ENCODE assay signal across 21 cellular contexts in the genomic region with DNA sequence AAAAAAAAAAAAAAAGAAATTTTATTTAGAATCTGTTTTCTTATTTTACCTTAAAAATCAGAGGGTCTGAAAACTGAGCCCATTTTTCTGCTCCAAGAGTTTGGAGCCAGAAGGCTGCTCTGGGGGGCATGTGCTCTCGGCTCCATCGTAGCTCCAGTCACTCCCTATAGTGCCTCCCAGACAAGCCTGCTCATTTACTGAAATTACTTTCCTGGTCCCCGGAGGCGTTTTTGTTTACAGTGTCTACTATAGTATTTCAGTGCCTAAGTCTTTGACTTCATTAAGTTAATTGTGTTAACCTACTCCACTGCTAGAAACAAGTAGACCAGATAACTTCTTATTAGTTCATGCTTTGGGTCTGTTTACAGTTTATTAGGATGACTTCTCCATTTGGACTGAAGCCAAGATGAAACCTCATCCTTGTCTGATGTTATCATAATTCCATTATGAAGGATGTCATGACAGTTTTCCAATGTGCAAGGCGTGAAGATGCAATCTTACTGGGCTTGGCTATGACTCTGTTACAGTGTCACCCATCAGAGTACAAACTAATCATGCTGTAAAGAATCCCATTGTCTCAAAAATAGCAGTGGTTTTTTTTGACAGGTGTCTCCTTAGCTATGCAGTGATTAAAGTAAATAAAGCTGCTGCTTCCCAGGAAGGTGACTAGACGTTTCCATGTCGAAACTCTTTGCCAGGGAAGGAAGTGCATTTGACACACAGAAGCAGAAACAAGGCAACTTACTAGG.
DNase-seq lines count a peak whose midpoint lies in the region; FAIRE-seq and TF ChIP-seq lines count a peak whose summit lies in the region.
"Had no signal": no experiment of that assay in that cellular context is flagged by ENCODE, and none has a peak within 500 bp of the region (broad histone marks: within the 10 kb centered on the region; RNA-seq: fewer than 3 reads in every experiment).

No MANE protein-coding gene starts in this region.

- dilution Hi-C loops in mammary epithelial cell (cut with HindIII; ENCODE audit: low sequenced_read_pairs), result no loop called here

- H3K27ac ChIP-seq in mammary epithelial cell (ENCODE audit: insufficient read depth, low read depth, low read length) (no peak overlapping the region), epithelial cell of prostate (no peak overlapping the region)
- H3K27ac ChIP-seq: psoas muscle, uterus had no signal

- no peak overlapping the region for H2AFZ ChIP-seq in mammary epithelial cell (ENCODE audit: low read depth, low read length)

- no peak overlapping the region for H3K9ac ChIP-seq in mammary epithelial cell (ENCODE audit: insufficient read depth, low read length)

- H3K4me1 Mint-ChIP-seq in MCF 10A (ENCODE audit: insufficient read depth, unreplicated experiment), result no peaks in the 10 kb centered on the region
- no peaks in the 10 kb centered on the region for H3K4me1 Mint-ChIP-seq in activated CD4-positive, alpha-beta memory T cell treated with anti-CD3 and anti-CD28 coated beads, Interleukin-2, amount 10 ng/mL, durations not matched to agents 7 days and 5 days
- H3K4me1 Mint-ChIP-seq: activated naive CD8-positive, alpha-beta T cell treated with anti-CD3 and anti-CD28 coated beads for 36 hours had no signal

- in situ Hi-C loops in mammary epithelial cell (cut with MboI; ENCODE audit: low sequenced_read_pairs in 2 of 2), result no loop called here

- BruUV-seq in mammary epithelial cell (replicated peaks; lab: Mats Ljungman, UMichigan), result no TSS peak
- no TSS peak for BruUV-seq in MCF 10A (replicated peaks; lab: Mats Ljungman, UMichigan)

- TF ChIP-seq CTCF in mammary epithelial cell (conservative IDR thresholded peaks at IDR 0.05 in 1 of 2, IDR thresholded peaks at IDR 0.05 in 1 of 2; ENCODE audit: extremely low read depth in 1 of 2, insufficient read depth in 1 of 2, low read depth in 1 of 2, low read length in 2 of 2) (no peak), MCF 10A (IDR thresholded peaks at IDR 0.05; ENCODE audit: unreplicated experiment) (no peak)

- WGBS in mammary epithelial cell (ENCODE audit: low coverage, missing lambda C conversion rate), result 21% methylated on average over 7 of the region's 7 CpGs

- H3K27me3 Mint-ChIP-seq in MCF 10A (ENCODE audit: insufficient read depth, unreplicated experiment), result no peaks in the 10 kb centered on the region
- H3K27me3 Mint-ChIP-seq in activated CD4-positive, alpha-beta memory T cell treated with anti-CD3 and anti-CD28 coated beads, Interleukin-2, amount 10 ng/mL, durations not matched to agents 7 days and 5 days, result no peaks in the 10 kb centered on the region
- H3K27me3 Mint-ChIP-seq: activated naive CD8-positive, alpha-beta T cell treated with anti-CD3 and anti-CD28 coated beads for 36 hours had no signal

- no peak overlapping the region for H3K4me3 Mint-ChIP-seq in MCF 10A (ENCODE audit: unreplicated experiment)
- no peak overlapping the region for H3K4me3 Mint-ChIP-seq in activated CD4-positive, alpha-beta memory T cell treated with anti-CD3 and anti-CD28 coated beads, Interleukin-2, amount 10 ng/mL, durations not matched to agents 7 days and 5 days
- H3K4me3 Mint-ChIP-seq: activated naive CD8-positive, alpha-beta T cell treated with anti-CD3 and anti-CD28 coated beads for 36 hours; activated T-cell treated with anti-CD3 and anti-CD28 coated beads, Interleukin-2, amount 50 U/mL, for 72 hours; CD8-positive, alpha-beta T cell had no signal

- no peaks in the 10 kb centered on the region for H3K4me1 ChIP-seq in mammary epithelial cell (ENCODE audit: insufficient read depth, low read length)
- H3K4me1 ChIP-seq: psoas muscle, uterus had no signal

- H3K9me3 ChIP-seq in mammary epithelial cell (replicated peaks; ENCODE audit: insufficient read depth, low read length), result peaks cover 23% of the 10 kb centered on the region
- H3K9me3 ChIP-seq: psoas muscle, uterus had no signal

- no peaks in the 10 kb centered on the region for H3K79me2 ChIP-seq in mammary epithelial cell (ENCODE audit: insufficient read depth, low read length)

- H3K9me3 Mint-ChIP-seq in MCF 10A (ENCODE audit: unreplicated experiment), result peaks cover 33% of the 10 kb centered on the region
- peaks cover 4% of the 10 kb centered on the region for H3K9me3 Mint-ChIP-seq in activated CD4-positive, alpha-beta memory T cell treated with anti-CD3 and anti-CD28 coated beads, Interleukin-2, amount 10 ng/mL, durations not matched to agents 7 days and 5 days
- H3K9me3 Mint-ChIP-seq: activated naive CD8-positive, alpha-beta T cell treated with anti-CD3 and anti-CD28 coated beads for 36 hours; CD8-positive, alpha-beta T cell had no signal

- H3K36me3 Mint-ChIP-seq in MCF 10A (ENCODE audit: insufficient read depth, unreplicated experiment), result no peaks in the 10 kb centered on the region
- H3K36me3 Mint-ChIP-seq in activated CD4-positive, alpha-beta memory T cell treated with anti-CD3 and anti-CD28 coated beads, Interleukin-2, amount 10 ng/mL, durations not matched to agents 7 days and 5 days (ENCODE audit: low read depth), result no peaks in the 10 kb centered on the region
- H3K36me3 Mint-ChIP-seq: activated naive CD8-positive, alpha-beta T cell treated with anti-CD3 and anti-CD28 coated beads for 36 hours; CD8-positive, alpha-beta T cell had no signal

- no peak overlapping the region for H3K4me3 ChIP-seq in mammary epithelial cell (replicated peaks in 1 of 3; ENCODE audit: insufficient read depth in 1 of 3, low read depth in 2 of 3, low read length in 3 of 3)
- H3K4me3 ChIP-seq: psoas muscle, uterus had no signal

- no peak for FAIRE-seq in urothelium cell line (lab: Jason Lieb, UNC)

- no peaks in the 10 kb centered on the region for H3K27me3 ChIP-seq in mammary epithelial cell (ENCODE audit: insufficient read depth, low read length)
- H3K27me3 ChIP-seq: uterus had no signal

- POLR2A ChIA-PET in MCF 10A (lab: Yijun Ruan, JAX), result no interaction called here
- POLR2A ChIA-PET in activated CD4-positive, alpha-beta memory T cell treated with anti-CD3 and anti-CD28 coated beads, Interleukin-2, amount 10 ng/mL, durations not matched to agents 7 days and 5 days (lab: Charles Lee), result no interaction called here

- DNase-seq in mammary epithelial cell, result peak; percentile 5
- DNase-seq in MCF 10A (ENCODE audit: unreplicated experiment), result no peak
- peak; percentile 98 for DNase-seq in NCI-H69 (lab: John Stamatoyannopoulos, UW)
- peak; percentile 20 for DNase-seq in epithelial cell of prostate (ENCODE audit: low read depth, low spot score)
- peak; percentile 44 for DNase-seq in urothelium cell line (ENCODE audit: low spot score)
- no peak for DNase-seq in ureter (ENCODE audit: low spot score)
- DNase-seq in activated CD4-positive, alpha-beta memory T cell treated with anti-CD3 and anti-CD28 coated beads, Interleukin-2, amount 10 ng/mL, durations not matched to agents 7 days and 5 days, result no peak
- DNase-seq in DMS114 treated with DMSO at 0.1 percent for 48 hours (lab: John Stamatoyannopoulos, UW; ENCODE audit: unreplicated experiment), result no peak
- DNase-seq: activated CD4-positive, alpha-beta T cell treated with anti-CD3 and anti-CD28 coated beads, Interleukin-2, amount 50 U/mL, for 48 hours; activated naive CD8-positive, alpha-beta T cell treated with anti-CD3 and anti-CD28 coated beads for 36 hours; activated T-cell treated with anti-CD3 and anti-CD28 coated beads, Interleukin-2, amount 50 U/mL, for 72 hours; CD8-positive, alpha-beta T cell; effector CD4-positive, alpha-beta T cell; KBM-7; left colon; NCI-H2081 treated with DMSO at 0.1 percent for 48 hours; psoas muscle; stimulated activated CD4-positive, alpha-beta T cell treated with anti-CD3 and anti-CD28 coated beads, Interleukin-12 subunit alpha, Interleukin-12 subunit beta, amount 100 ng/mL, for 4 hours; stimulated activated naive CD8-positive, alpha-beta T cell treated with anti-CD3 and anti-CD28 coated beads, Interleukin-15, Interleukin-2, amounts not matched to agents 100 U/mL and 50 U/mL, for 24 hours; SW 1271; uterus had no signal

- H4K20me1 ChIP-seq in mammary epithelial cell (ENCODE audit: insufficient read depth, low read length), result no peaks in the 10 kb centered on the region

- CTCF ChIA-PET in mammary epithelial cell (lab: Charles Lee; ENCODE audit: low non-redundant PET) (no interaction called here), MCF 10A (lab: Yijun Ruan, JAX) (interaction anchor here (0.5 kb wide), 1 partner anchor 1623 kb away, joined by 3 read pairs; no protein-coding TSS in a partner anchor)
- CTCF ChIA-PET in activated CD4-positive, alpha-beta memory T cell treated with anti-CD3 and anti-CD28 coated beads, Interleukin-2, amount 10 ng/mL, durations not matched to agents 7 days and 5 days (lab: Charles Lee), result no interaction called here

- no peak overlapping the region for H3K4me2 ChIP-seq in mammary epithelial cell (ENCODE audit: insufficient read depth, low read depth, low read length)

- H3K27ac Mint-ChIP-seq in MCF 10A (ENCODE audit: low read depth, unreplicated experiment), result no peak overlapping the region
- H3K27ac Mint-ChIP-seq in activated CD4-positive, alpha-beta memory T cell treated with anti-CD3 and anti-CD28 coated beads, Interleukin-2, amount 10 ng/mL, durations not matched to agents 7 days and 5 days, result no peak overlapping the region
- H3K27ac Mint-ChIP-seq: activated naive CD8-positive, alpha-beta T cell treated with anti-CD3 and anti-CD28 coated beads for 36 hours; activated T-cell treated with anti-CD3 and anti-CD28 coated beads, Interleukin-2, amount 50 U/mL, for 72 hours; CD8-positive, alpha-beta T cell had no signal

- no peaks in the 10 kb centered on the region for H3K36me3 ChIP-seq in mammary epithelial cell (ENCODE audit: insufficient read depth, low read length)
- H3K36me3 ChIP-seq: uterus had no signal

- intact Hi-C loops in mammary epithelial cell (cut with micrococcal nuclease) (no loop called here), MCF 10A (cut with micrococcal nuclease) (no loop called here)

Comparison
In these comparisons a context has a peak if more than half of its experiments do, and no peak if none do; other contexts are left out.
1. DNase-seq: peak in mammary epithelial cell (single experiment), NCI-H69 (single experiment), epithelial cell of prostate (single experiment) and urothelium cell line (single experiment); none in MCF 10A (single experiment), ureter (single experiment), activated CD4-positive, alpha-beta memory T cell treated with anti-CD3 and anti-CD28 coated beads, Interleukin-2, amount 10 ng/mL, durations not matched to agents 7 days and 5 days (single experiment) and DMS114 treated with DMSO at 0.1 percent for 48 hours (single experiment).